ENCODE assay signal across 28 cellular contexts in the genomic region with DNA sequence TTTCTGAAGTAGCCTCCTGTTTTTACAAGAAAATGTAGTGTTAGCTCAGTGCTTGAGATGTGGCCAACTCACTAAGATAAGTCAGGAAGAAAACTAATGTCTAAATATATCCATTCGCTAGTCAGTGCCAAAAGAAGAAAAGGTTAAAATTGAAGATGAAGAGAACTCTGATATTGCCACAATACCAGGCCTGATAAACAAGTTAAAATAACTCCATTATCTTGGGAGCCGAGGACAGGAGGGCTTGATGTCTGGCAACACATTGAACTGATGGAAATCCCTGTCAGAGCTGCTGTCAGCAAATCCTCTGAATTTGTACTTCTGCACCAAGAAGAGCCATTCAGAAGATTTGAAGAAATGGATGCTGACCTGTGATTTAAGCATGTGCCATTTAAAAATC.
"Had no signal": no experiment of that assay in that cellular context is flagged by ENCODE, and none has a peak within 500 bp of the region (broad histone marks: within the 10 kb centered on the region; RNA-seq: fewer than 3 reads in every experiment).

No MANE protein-coding gene starts in this region.

- H3K27ac ChIP-seq: ascending aorta, VCaP had no signal

- H3K4me3 ChIP-seq: ascending aorta had no signal

- H3K36me3 ChIP-seq: ascending aorta had no signal

- H3K4me1 ChIP-seq: ascending aorta had no signal

- H3K27me3 ChIP-seq: ascending aorta had no signal

- DNase-seq: activated B cell treated with CpG ODN at 0.5 μM for 24 hours; activated CD4-positive, alpha-beta memory T cell treated with anti-CD3 and anti-CD28 coated beads, Interleukin-2, amount 10 ng/mL, durations not matched to agents 7 days and 5 days; activated CD4-positive, alpha-beta T cell treated with anti-CD3 and anti-CD28 coated beads for 36 hours; activated CD4-positive, alpha-beta T cell treated with anti-CD3 and anti-CD28 coated beads for 48 hours; activated CD4-positive, alpha-beta T cell treated with anti-CD3 and anti-CD28 coated beads, Interleukin-2, amount 10 ng/mL, durations not matched to agents 7 days and 5 days; activated CD4-positive, alpha-beta T cell treated with anti-CD3 and anti-CD28 coated beads, Interleukin-2, amount 50 U/mL, for 48 hours; activated CD4-positive, CD25-positive, alpha-beta regulatory T cell treated with anti-CD3 and anti-CD28 coated beads, Interleukin-2, amount 50 U/mL, for 72 hours; activated CD8-positive, alpha-beta memory T cell treated with anti-CD3 and anti-CD28 coated beads for 24 hours; activated CD8-positive, alpha-beta memory T cell treated with anti-CD3 and anti-CD28 coated beads, Interleukin-2, amount 10 ng/mL, durations not matched to agents 7 days and 5 days; activated CD8-positive, alpha-beta memory T cell treated with anti-CD3 and anti-CD28 coated beads, Interleukin-2, amount 50 U/mL, for 48 hours; activated CD8-positive, alpha-beta T cell treated with anti-CD3 and anti-CD28 coated beads, Interleukin-2, amount 10 ng/mL, durations not matched to agents 7 days and 5 days; activated effector memory CD4-positive, alpha-beta T cell treated with Interleukin-2 at 50 U/mL for 16 hours; activated gamma-delta T cell; activated naive CD4-positive, alpha-beta T cell treated with anti-CD3 and anti-CD28 coated beads, Interleukin-2, amount 10 ng/mL, durations not matched to agents 7 days and 5 days; activated naive CD4-positive, alpha-beta T cell treated with Interleukin-2 at 50 U/mL for 16 hours; activated naive CD8-positive, alpha-beta T cell treated with anti-CD3 and anti-CD28 coated beads, Interleukin-2, amount 10 ng/mL, durations not matched to agents 7 days and 5 days; activated naive CD8-positive, alpha-beta T cell treated with anti-CD3 and anti-CD28 coated beads, Interleukin-2, amount 50 U/mL, for 24 hours; activated T-cell treated with anti-CD3 and anti-CD28 coated beads, Interleukin-2, amount 50 U/mL, for 24 hours; activated T-cell treated with anti-CD3 and anti-CD28 coated beads, Interleukin-2, amount 50 U/mL, for 48 hours; amygdala; anterior cingulate cortex; central memory CD4-positive, alpha-beta T cell; SW 1271; T-helper 1 cell; T-helper 2 cell; T-helper 9 cell had no signal

- ATAC-seq: activated CD4-positive, alpha-beta T cell treated with anti-CD3 and anti-CD28 coated beads for 36 hours; activated CD8-positive, alpha-beta memory T cell treated with anti-CD3 and anti-CD28 coated beads, Interleukin-2, amount 10 ng/mL, durations not matched to agents 7 days and 5 days; activated CD8-positive, alpha-beta T cell treated with anti-CD3 and anti-CD28 coated beads, Interleukin-2, amount 10 ng/mL, durations not matched to agents 7 days and 5 days; activated naive CD8-positive, alpha-beta T cell treated with anti-CD3 and anti-CD28 coated beads, Interleukin-2, amount 50 U/mL, for 24 hours had no signal
